5 cellular contexts compared by ENCODE assay signal in genomic region chrX:140586951-140587350, GRCh38.
"Had no signal": no experiment of that assay in that cellular context is flagged by ENCODE, and none has a peak within 500 bp of the region (broad histone marks: within the 10 kb centered on the region; RNA-seq: fewer than 3 reads in every experiment).

No MANE protein-coding gene starts in this region.

- ATAC-seq: HepG2, K562 had no signal

- DNase-seq: IMR-90, KBM-7, KG1 had no signal
